Comparison of ENCODE assay signal across 21 cellular contexts in the genomic region with DNA sequence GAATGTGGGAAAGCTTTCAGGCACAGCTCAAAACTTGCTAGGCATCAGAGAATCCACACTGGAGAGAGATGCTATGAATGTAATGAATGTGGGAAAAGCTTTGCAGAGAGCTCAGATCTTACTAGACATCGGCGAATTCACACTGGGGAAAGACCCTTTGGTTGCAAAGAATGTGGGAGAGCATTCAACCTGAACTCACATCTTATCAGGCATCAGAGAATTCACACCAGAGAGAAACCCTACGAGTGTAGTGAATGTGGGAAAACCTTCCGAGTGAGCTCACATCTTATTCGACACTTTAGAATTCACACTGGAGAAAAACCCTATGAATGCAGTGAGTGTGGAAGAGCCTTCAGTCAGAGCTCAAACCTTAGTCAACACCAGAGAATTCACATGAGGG. TPM values are rescaled to one million over a fixed set of nuclear protein-coding genes. Genes with fewer than 3 reads are reported as not detected.
DNase-seq lines count a peak whose midpoint lies in the region; ATAC-seq, FAIRE-seq and TF ChIP-seq lines count a peak whose summit lies in the region.
"Had no signal": no experiment of that assay in that cellular context is flagged by ENCODE, and none has a peak within 500 bp of the region (broad histone marks: within the 10 kb centered on the region; RNA-seq: fewer than 3 reads in every experiment).

No MANE protein-coding gene starts in this region.

- H3K9me3 ChIP-seq in mammary epithelial cell (replicated peaks; ENCODE audit: insufficient read depth, low read length), result peaks cover 26% of the 10 kb centered on the region
- peaks cover 0 to 16% of the 10 kb centered on the region in 2 donors for H3K9me3 ChIP-seq in breast epithelium
- peaks cover 13% of the 10 kb centered on the region; the same call in 2 of the 3 replicates for H3K9me3 ChIP-seq in GM12878 (replicated peaks; ENCODE audit: control insufficient read depth, insufficient read depth, low read length)
- peaks cover 33% of the 10 kb centered on the region for H3K9me3 ChIP-seq in endodermal cell (ENCODE audit: control insufficient read depth, low read length)
- no peaks in the 10 kb centered on the region for H3K9me3 ChIP-seq in pancreas

- TF ChIP-seq EP300 in GM12878 (IDR thresholded peaks at IDR 0.05; ENCODE audit: borderline replicate concordance in 1 of 2, control insufficient read depth in 1 of 2, low read depth in 2 of 2, low read length in 2 of 2), result no peak

- H3K27ac ChIP-seq in mammary epithelial cell (ENCODE audit: insufficient read depth, low read depth, low read length) (no peak overlapping the region), breast epithelium (no peak overlapping the region), GM12878 (ENCODE audit: control insufficient read depth, insufficient read depth) (no peak overlapping the region), endodermal cell (ENCODE audit: low read depth, low read length) (no peak overlapping the region), pancreas (no peak overlapping the region)
- H3K27ac ChIP-seq: 22Rv1; BLaER1 treated with 17β-estradiol and CSF1 and Interleukin-3, amounts not matched to agents 10 nM and 100 nM had no signal

- no peaks in the 10 kb centered on the region for H3K27me3 Mint-ChIP-seq in endodermal cell (ENCODE audit: insufficient read depth)
- H3K27me3 Mint-ChIP-seq: B cell had no signal

- no peak overlapping the region for H2AFZ ChIP-seq in mammary epithelial cell (ENCODE audit: low read depth, low read length)
- H2AFZ ChIP-seq in GM12878 (ENCODE audit: control insufficient read depth, low read depth, low read length), result no peak overlapping the region

- DNase-seq in mammary epithelial cell, result no peak
- DNase-seq in breast epithelium (ENCODE audit: low spot score in 2 of 2), result no peak
- DNase-seq in GM12878 (ENCODE audit: low read depth, low spot score), result no peak
- DNase-seq in endodermal cell, result no peak
- DNase-seq in pancreas, result no peak
- no peak for DNase-seq in NCI-H526 treated with DMSO at 0.1 percent for 48 hours (lab: John Stamatoyannopoulos, UW)
- DNase-seq: CD4-positive, alpha-beta T cell; CD8-positive, alpha-beta memory T cell; DMS153; DND-41; GOT3 had no signal

- FAIRE-seq in GM12878 (lab: Jason Lieb, UNC), result no peak
- no peak for FAIRE-seq in pancreas (lab: Jason Lieb, UNC)
- FAIRE-seq: A204.1, G401.6, H54 had no signal

- in situ Hi-C loops in mammary epithelial cell (cut with MboI; ENCODE audit: low sequenced_read_pairs in 2 of 2), result no loop called here
- in situ Hi-C loops in GM12878 (cut with MboI), result loop anchor here (25.0 kb wide), 1 partner anchor 1427 kb away; a partner anchor contains a TSS

- TF ChIP-seq RAD21 in GM12878 (IDR thresholded peaks at IDR 0.05; ENCODE audit: insufficient read depth, low read depth, low read length), result no peak

- RAD21 ChIA-PET in GM12878 (lab: Charles Lee; ENCODE audit: unreplicated experiment), result no interaction called here

- dilution Hi-C loops in mammary epithelial cell (cut with HindIII; ENCODE audit: low sequenced_read_pairs), result no loop called here

- H3K4me2 ChIP-seq in mammary epithelial cell (ENCODE audit: insufficient read depth, low read depth, low read length) (no peak overlapping the region), GM12878 (ENCODE audit: control insufficient read depth, insufficient read depth) (no peak overlapping the region)
- H3K4me2 ChIP-seq: BLaER1 treated with 17β-estradiol and CSF1 and Interleukin-3, amounts not matched to agents 10 nM and 100 nM had no signal

- BruUV-seq in mammary epithelial cell (replicated peaks; lab: Mats Ljungman, UMichigan) (TSS peak; percentile 6), GM12878 (replicated peaks; lab: Mats Ljungman, UMichigan) (no TSS peak)

- no peak for ATAC-seq in GM12878
- no peak for ATAC-seq in pancreas
- ATAC-seq in GM19023 (IDR thresholded peaks at IDR 0.05; ENCODE audit: unreplicated experiment), result no peak
- no peak for ATAC-seq in HG03378 (IDR thresholded peaks at IDR 0.05; ENCODE audit: unreplicated experiment)

- peaks cover 67% of the 10 kb centered on the region for H3K36me3 Mint-ChIP-seq in endodermal cell (ENCODE audit: low read depth)

- WGBS in mammary epithelial cell (ENCODE audit: low coverage, missing lambda C conversion rate), result 95% methylated on average over 5 of the region's 5 CpGs
- 90% methylated on average over 5 of the region's 5 CpGs for WGBS in GM12878 (ENCODE audit: insufficient coverage, insufficient replicate concordance, low lambda C conversion rate, missing lambda C conversion rate)
- WGBS in endodermal cell (ENCODE audit: insufficient coverage in 1 of 2, insufficient read length in 1 of 2), 2 experiments, result 94 to 100% methylated on average over 1 to 5 of the region's 5 CpGs
- whole genome bisulfite sequencing in pancreas, 2 donors, result 96 to 98% methylated on average over 5 of the region's 5 CpGs

- H3K9ac ChIP-seq in mammary epithelial cell (ENCODE audit: insufficient read depth, low read length) (no peak overlapping the region), GM12878 (ENCODE audit: control insufficient read depth, insufficient read depth, low read length) (no peak overlapping the region), endodermal cell (ENCODE audit: extremely low read depth, low read length, poor library complexity, severe bottlenecking) (no peak overlapping the region)
- H3K9ac ChIP-seq: BLaER1 treated with 17β-estradiol and CSF1 and Interleukin-3, amounts not matched to agents 10 nM and 100 nM had no signal

- intact Hi-C loops in mammary epithelial cell (cut with micrococcal nuclease), result loop anchor here (10.0 kb wide), 1 partner anchor 254 kb away; a partner anchor contains a TSS
- intact Hi-C loops in breast epithelium (cut with DNase I; ENCODE audit: low total_unique reads), result loop anchor here (5.0 kb wide), 1 partner anchor 77 kb away; no protein-coding TSS in a partner anchor
- intact Hi-C loops in GM12878 (cut with micrococcal nuclease; ENCODE audit: unreplicated experiment), result no loop called here
- intact Hi-C loops in pancreas (cut with DNase I), result no loop called here

- no peaks in the 10 kb centered on the region for H3K4me1 Mint-ChIP-seq in endodermal cell
- H3K4me1 Mint-ChIP-seq: CD8-positive, alpha-beta memory T cell had no signal

- no peak for TF ChIP-seq POLR2A in breast epithelium (IDR thresholded peaks at IDR 0.05)
- TF ChIP-seq POLR2A in GM12878 (IDR thresholded peaks at IDR 0.05; ENCODE audit: low read depth, low read length), result no peak

- POLR2A ChIA-PET in GM12878 (lab: Charles Lee), result no interaction called here

- H3K36me3 ChIP-seq in mammary epithelial cell (ENCODE audit: insufficient read depth, low read length) (peaks cover 23% of the 10 kb centered on the region), breast epithelium (no peaks in the 10 kb centered on the region), GM12878 (ENCODE audit: control insufficient read depth in 2 of 2, insufficient read depth in 2 of 2, low read length in 1 of 2) (peaks cover 0 to 11% of the 10 kb centered on the region in 2 experiments; a peak in 1 of 4 replicates), endodermal cell (ENCODE audit: control insufficient read depth, insufficient read depth, low read length) (peaks cover 57% of the 10 kb centered on the region), pancreas (peaks cover 0 to 31% (median 8%) of the 10 kb centered on the region in 3 donors)
- H3K36me3 ChIP-seq: HAP-1 had no signal

- SMC1A ChIA-PET in GM12878 (lab: Charles Lee; ENCODE audit: uncharacterized antibody, unreplicated experiment), result interaction anchor here (0.6 kb wide), 1 partner anchor 912 kb away, joined by 3 read pairs; no protein-coding TSS in a partner anchor

- no peaks in the 10 kb centered on the region for H3K4me1 ChIP-seq in mammary epithelial cell (ENCODE audit: insufficient read depth, low read length)
- H3K4me1 ChIP-seq in breast epithelium, result no peaks in the 10 kb centered on the region
- no peaks in the 10 kb centered on the region for H3K4me1 ChIP-seq in GM12878 (ENCODE audit: control insufficient read depth, insufficient read depth, low read length)
- H3K4me1 ChIP-seq in endodermal cell (ENCODE audit: control insufficient read depth, insufficient read depth, low read length), result no peaks in the 10 kb centered on the region
- H3K4me1 ChIP-seq in pancreas, result no peaks in the 10 kb centered on the region
- H3K4me1 ChIP-seq: HAP-1 had no signal

- H3K79me2 ChIP-seq in mammary epithelial cell (ENCODE audit: insufficient read depth, low read length) (peaks cover 11% of the 10 kb centered on the region), GM12878 (ENCODE audit: control insufficient read depth, insufficient read depth, low read length) (no peaks in the 10 kb centered on the region)

- peaks cover 50% of the 10 kb centered on the region for H3K9me3 Mint-ChIP-seq in endodermal cell

- H4K20me1 ChIP-seq in mammary epithelial cell (ENCODE audit: insufficient read depth, low read length) (no peaks in the 10 kb centered on the region), GM12878 (ENCODE audit: control insufficient read depth, insufficient read depth) (no peaks in the 10 kb centered on the region)
- H4K20me1 ChIP-seq: BLaER1 treated with 17β-estradiol and CSF1 and Interleukin-3, amounts not matched to agents 10 nM and 100 nM had no signal

- no peaks in the 10 kb centered on the region for H3K27me3 ChIP-seq in mammary epithelial cell (ENCODE audit: insufficient read depth, low read length)
- H3K27me3 ChIP-seq in breast epithelium, result no peaks in the 10 kb centered on the region
- no peaks in the 10 kb centered on the region for H3K27me3 ChIP-seq in GM12878 (replicated peaks in 1 of 2; ENCODE audit: control insufficient read depth in 2 of 2, insufficient read depth in 2 of 2, low read length in 1 of 2)
- no peaks in the 10 kb centered on the region for H3K27me3 ChIP-seq in endodermal cell (ENCODE audit: control insufficient read depth, insufficient read depth, low read length, poor library complexity, severe bottlenecking)
- H3K27me3 ChIP-seq in pancreas, result no peaks in the 10 kb centered on the region

- no peak overlapping the region for H3K4me3 Mint-ChIP-seq in endodermal cell
- H3K4me3 Mint-ChIP-seq: B cell; CD14-positive monocyte; CD4-positive, alpha-beta T cell; CD8-positive, alpha-beta memory T cell had no signal

- H3K4me3 ChIP-seq in mammary epithelial cell (replicated peaks in 1 of 3; ENCODE audit: insufficient read depth in 1 of 3, low read depth in 2 of 3, low read length in 3 of 3), result no peak overlapping the region
- no peak overlapping the region for H3K4me3 ChIP-seq in breast epithelium
- H3K4me3 ChIP-seq in GM12878, result no peak overlapping the region
- peak overlapping the region; percentile 44 for H3K4me3 ChIP-seq in endodermal cell (ENCODE audit: low read length)
- no peak overlapping the region for H3K4me3 ChIP-seq in pancreas
- H3K4me3 ChIP-seq: HAP-1 had no signal

- TF ChIP-seq CTCF in mammary epithelial cell (conservative IDR thresholded peaks at IDR 0.05 in 1 of 2, IDR thresholded peaks at IDR 0.05 in 1 of 2; ENCODE audit: extremely low read depth in 1 of 2, insufficient read depth in 1 of 2, low read depth in 1 of 2, low read length in 2 of 2), result no peak
- TF ChIP-seq CTCF in breast epithelium (IDR thresholded peaks at IDR 0.05), result no peak
- TF ChIP-seq CTCF in GM12878 (IDR thresholded peaks at IDR 0.05 in 2 of 3, conservative IDR thresholded peaks at IDR 0.05 in 1 of 3; ENCODE audit: control insufficient read depth in 2 of 3, extremely low read depth in 1 of 3, insufficient read depth in 1 of 3, low read depth in 3 of 3, low read length in 3 of 3), result no peak
- no peak for TF ChIP-seq CTCF in endodermal cell (conservative IDR thresholded peaks at IDR 0.05)
- no peak for TF ChIP-seq CTCF in pancreas (IDR thresholded peaks at IDR 0.05)

- H3K27ac Mint-ChIP-seq in endodermal cell, result no peak overlapping the region
- H3K27ac Mint-ChIP-seq: B cell; CD14-positive monocyte; CD4-positive, alpha-beta T cell had no signal

- CTCF ChIA-PET in mammary epithelial cell (lab: Charles Lee; ENCODE audit: low non-redundant PET), result no interaction called here
- CTCF ChIA-PET in GM12878 (lab: Yijun Ruan, JAX), result no interaction called here

RNA-seq across cellular contexts. Expression of a gene that starts 8.7 kb away (rescaled TPM):
- total RNA-seq in mammary epithelial cell (1 to 10 TPM; 3.5 to 6.5 TPM), breast epithelium (1 to 10 TPM in 2 of 3 donors, under 1 TPM in 1; 0.16 to 3.1 (median 2.0) TPM), GM12878 (2014; rRNA removed) (1.9 and 2.3 TPM in 2 replicates), GM12878 (2014; rRNA removed; fragmentation: Illumina TruSeq; extraction: Trizol) (3.2 and 3.3 TPM in 2 replicates), GM12878 (2021) (2.5 and 2.6 TPM in 2 replicates), endodermal cell (1 to 10 TPM; 5.7 to 7.1 TPM), pancreas (1 to 10 TPM; 2.8 to 4.3 (median 3.2) TPM)
- polyA plus RNA-seq in mammary epithelial cell (1.2 TPM), GM12878 (2011; rRNA removed) (1.1 and 1.5 TPM in 2 replicates), GM12878 (2014; fragmentation: Illumina TruSeq; extraction: Trizol) (2.1 and 2.8 TPM in 2 replicates), GM12878 (2014; fragmentation: Nextera tagmentation; extraction: Ambion mirVana) (1 to 10 TPM; 3.6 to 4.5 TPM), GM12878 (2014; rRNA removed) (1.4 and 1.7 TPM in 2 replicates), GM12878 (2016; fragmentation: Nextera tagmentation; extraction: Ambion mirVana) (1 to 10 TPM; 4.2 to 5.0 TPM), pancreas (1 to 10 TPM; 2.8 to 4.0 TPM)
- not detected for polyA minus RNA-seq in mammary epithelial cell
- total RNA-seq in GM12878 (2013; cell fraction: nucleolus; rRNA removed), result 5.4 and 5.5 TPM in 2 replicates
- polyA plus RNA-seq in GM12878 (2011; ENCODE audit: low read depth), result 1.5 TPM
- 0.69 and 0.72 TPM in 2 replicates for polyA plus RNA-seq in GM12878 (2011; cell fraction: cytosol; rRNA removed)
- polyA plus RNA-seq in GM12878 (2011; cell fraction: nucleus; rRNA removed), result 0.83 and 0.97 TPM in 2 replicates
- 1.7 TPM in 2 replicates for polyA plus RNA-seq in GM12878 (2012)
- polyA minus RNA-seq in GM12878 (2011; rRNA and poly(A)+ RNA removed), result 1.2 and 2.4 TPM in 2 replicates
- polyA minus RNA-seq in GM12878 (2011; cell fraction: cytosol; rRNA and poly(A)+ RNA removed), result 0.42 and 0.67 TPM in 2 replicates
- 1.7 and 2.1 TPM in 2 replicates for polyA minus RNA-seq in GM12878 (2011; cell fraction: nucleus; rRNA and poly(A)+ RNA removed)
- polyA plus RNA-seq in endodermal cell (2013, experiment 1 of 2), result 1.7 TPM
- 1.7 TPM for polyA plus RNA-seq in endodermal cell (2013, experiment 2 of 2)

RNA-seq across cellular contexts. Expression of a gene that starts 35.4 kb away (rescaled TPM):
- 1 to 10 TPM; 1.1 to 1.7 TPM for total RNA-seq in mammary epithelial cell
- polyA plus RNA-seq in mammary epithelial cell, result 1.0 TPM
- polyA minus RNA-seq in mammary epithelial cell, result not detected
- total RNA-seq in breast epithelium, result 1 to 10 TPM; 2.7 to 9.8 (median 9.7) TPM
- 3.0 and 5.8 TPM in 2 replicates for total RNA-seq in GM12878 (2013; cell fraction: nucleolus; rRNA removed)
- 6.1 and 9.5 TPM in 2 replicates for total RNA-seq in GM12878 (2014; rRNA removed)
- 10.7 and 11.2 TPM in 2 replicates for total RNA-seq in GM12878 (2014; rRNA removed; fragmentation: Illumina TruSeq; extraction: Trizol)
- total RNA-seq in GM12878 (2021), result 6.6 and 7.1 TPM in 2 replicates
- 3.4 TPM for polyA plus RNA-seq in GM12878 (2011; ENCODE audit: low read depth)
- 4.6 and 5.2 TPM in 2 replicates for polyA plus RNA-seq in GM12878 (2011; rRNA removed)
- polyA plus RNA-seq in GM12878 (2011; cell fraction: cytosol; rRNA removed), result 2.3 and 3.5 TPM in 2 replicates
- polyA plus RNA-seq in GM12878 (2011; cell fraction: nucleus; rRNA removed), result 3.6 and 5.0 TPM in 2 replicates
- 5.1 and 5.3 TPM in 2 replicates for polyA plus RNA-seq in GM12878 (2012)
- 10.1 and 12.7 TPM in 2 replicates for polyA plus RNA-seq in GM12878 (2014; fragmentation: Illumina TruSeq; extraction: Trizol)
- 10 to 100 TPM; 10.5 to 13.8 TPM for polyA plus RNA-seq in GM12878 (2014; fragmentation: Nextera tagmentation; extraction: Ambion mirVana)
- polyA plus RNA-seq in GM12878 (2014; rRNA removed), result 8.3 and 10.1 TPM in 2 replicates
- 10 to 100 TPM; 10.7 to 11.2 TPM for polyA plus RNA-seq in GM12878 (2016; fragmentation: Nextera tagmentation; extraction: Ambion mirVana)
- polyA minus RNA-seq in GM12878 (2011; rRNA and poly(A)+ RNA removed), result 4.3 and 5.2 TPM in 2 replicates
- 0.73 and 1.2 TPM in 2 replicates for polyA minus RNA-seq in GM12878 (2011; cell fraction: cytosol; rRNA and poly(A)+ RNA removed)
- 5.3 and 5.6 TPM in 2 replicates for polyA minus RNA-seq in GM12878 (2011; cell fraction: nucleus; rRNA and poly(A)+ RNA removed)
- 1 to 10 TPM; 6.0 to 7.4 TPM for total RNA-seq in endodermal cell
- 6.1 TPM for polyA plus RNA-seq in endodermal cell (2013, experiment 1 of 2)
- polyA plus RNA-seq in endodermal cell (2013, experiment 2 of 2), result 5.2 TPM
- total RNA-seq in pancreas, result 1 to 10 TPM; 1.6 to 4.2 (median 2.5) TPM
- polyA plus RNA-seq in pancreas, result 1 to 10 TPM; 4.5 to 5.0 TPM

RNA-seq across cellular contexts. Expression of a gene that starts 52.6 kb away (rescaled TPM):
- total RNA-seq in mammary epithelial cell, result 10 to 100 TPM; 16.3 to 24.2 TPM
- 4.5 TPM for polyA plus RNA-seq in mammary epithelial cell
- polyA minus RNA-seq in mammary epithelial cell, result 8.5 TPM
- total RNA-seq in breast epithelium, result 10 to 100 TPM; 21.9 to 33.8 (median 22.9) TPM
- total RNA-seq in GM12878 (2013; cell fraction: nucleolus; rRNA removed), result 64.1 and 65.1 TPM in 2 replicates
- total RNA-seq in GM12878 (2014; rRNA removed), result 8.5 and 10.1 TPM in 2 replicates
- total RNA-seq in GM12878 (2014; rRNA removed; fragmentation: Illumina TruSeq; extraction: Trizol), result 10.8 and 10.9 TPM in 2 replicates
- 13.2 and 16.1 TPM in 2 replicates for total RNA-seq in GM12878 (2021)
- polyA plus RNA-seq in GM12878 (2011; ENCODE audit: low read depth), result 6.2 TPM
- polyA plus RNA-seq in GM12878 (2011; rRNA removed), result 11.5 and 12.1 TPM in 2 replicates
- polyA plus RNA-seq in GM12878 (2011; cell fraction: cytosol; rRNA removed), result 6.7 and 11.2 TPM in 2 replicates
- 33.7 and 34.6 TPM in 2 replicates for polyA plus RNA-seq in GM12878 (2011; cell fraction: nucleus; rRNA removed)
- polyA plus RNA-seq in GM12878 (2012), result 8.7 and 8.9 TPM in 2 replicates
- 17.9 and 23.2 TPM in 2 replicates for polyA plus RNA-seq in GM12878 (2014; fragmentation: Illumina TruSeq; extraction: Trizol)
- polyA plus RNA-seq in GM12878 (2014; fragmentation: Nextera tagmentation; extraction: Ambion mirVana), result 1 to 10 TPM; 1.0 to 1.5 TPM
- 8.3 and 9.0 TPM in 2 replicates for polyA plus RNA-seq in GM12878 (2014; rRNA removed)
- 1 to 10 TPM; 5.6 to 5.8 TPM for polyA plus RNA-seq in GM12878 (2016; fragmentation: Nextera tagmentation; extraction: Ambion mirVana)
- polyA minus RNA-seq in GM12878 (2011; rRNA and poly(A)+ RNA removed), result 16.6 and 21.7 TPM in 2 replicates
- polyA minus RNA-seq in GM12878 (2011; cell fraction: cytosol; rRNA and poly(A)+ RNA removed), result 6.4 and 9.0 TPM in 2 replicates
- polyA minus RNA-seq in GM12878 (2011; cell fraction: nucleus; rRNA and poly(A)+ RNA removed), result 14.3 and 16.2 TPM in 2 replicates
- 10 to 100 TPM; 29.0 to 41.6 TPM for total RNA-seq in endodermal cell
- polyA plus RNA-seq in endodermal cell (2013, experiment 1 of 2), result 35.5 TPM
- polyA plus RNA-seq in endodermal cell (2013, experiment 2 of 2), result 31.8 TPM
- 10 to 100 TPM in 1 of 6 donors, 1 to 10 TPM in 5; 5.6 to 12.0 (median 8.7) TPM for total RNA-seq in pancreas
- polyA plus RNA-seq in pancreas, result 1 to 10 TPM; 2.4 to 6.0 TPM

Comparison
In these comparisons a context has a peak if more than half of its experiments do, and no peak if none do; other contexts are left out.
1. intact Hi-C loops: an anchor here in mammary epithelial cell (10.0 kb wide) and breast epithelium (5.0 kb wide); none called in GM12878 and pancreas.